Comparison of ENCODE assay signal across 20 cellular contexts in genomic region chr14:97036096-97036852, GRCh38.
"Had no signal": no experiment of that assay in that cellular context is flagged by ENCODE, and none has a peak within 500 bp of the region (broad histone marks: within the 10 kb centered on the region; RNA-seq: fewer than 3 reads in every experiment).

No MANE protein-coding gene starts in this region.

- ATAC-seq: activated CD4-positive, alpha-beta T cell treated with anti-CD3 and anti-CD28 coated beads for 36 hours; T-cell had no signal

- H3K4me3 Mint-ChIP-seq: activated CD4-positive, alpha-beta memory T cell treated with anti-CD3 and anti-CD28 coated beads, Interleukin-2, amount 10 ng/mL, durations not matched to agents 7 days and 5 days; activated CD4-positive, alpha-beta T cell treated with anti-CD3 and anti-CD28 coated beads for 36 hours; activated naive CD8-positive, alpha-beta T cell treated with anti-CD3 and anti-CD28 coated beads, Interleukin-2, amount 10 ng/mL, durations not matched to agents 7 days and 5 days had no signal

- H3K27ac ChIP-seq: adrenal gland, PC-9 had no signal

- H2AFZ ChIP-seq: PC-9 had no signal

- DNase-seq: activated CD4-positive, alpha-beta memory T cell treated with anti-CD3 and anti-CD28 coated beads, Interleukin-2, amount 10 ng/mL, durations not matched to agents 7 days and 5 days; activated CD4-positive, alpha-beta T cell treated with anti-CD3 and anti-CD28 coated beads for 36 hours; activated CD4-positive, alpha-beta T cell treated with anti-CD3 and anti-CD28 coated beads, Interleukin-2, amount 50 U/mL, for 1 hour; activated CD8-positive, alpha-beta memory T cell treated with anti-CD3 and anti-CD28 coated beads, Interleukin-2, amount 50 U/mL, for 4 hours; activated naive CD4-positive, alpha-beta T cell treated with anti-CD3 and anti-CD28 coated beads, Interleukin-2, amount 50 U/mL, for 16 hours; activated naive CD8-positive, alpha-beta T cell treated with anti-CD3 and anti-CD28 coated beads, Interleukin-2, amount 10 ng/mL, durations not matched to agents 7 days and 5 days; activated T-cell treated with anti-CD3 and anti-CD28 coated beads, Interleukin-2, amount 50 U/mL, for 1 hour; adrenal gland; anterior cingulate cortex; cerebellar nuclear complex; KG1; NCI-H1048; NCI-H1417; NCI-H2029; NCI-H510A treated with DMSO at 0.1 percent for 48 hours; PC-9; SHP77 treated with DMSO at 0.1 percent for 48 hours; T-cell; T-helper 2 cell; T1000 had no signal

- H3K4me2 ChIP-seq: PC-9 had no signal

- H3K27ac Mint-ChIP-seq: activated CD4-positive, alpha-beta memory T cell treated with anti-CD3 and anti-CD28 coated beads, Interleukin-2, amount 10 ng/mL, durations not matched to agents 7 days and 5 days; activated CD4-positive, alpha-beta T cell treated with anti-CD3 and anti-CD28 coated beads for 36 hours; activated naive CD8-positive, alpha-beta T cell treated with anti-CD3 and anti-CD28 coated beads, Interleukin-2, amount 10 ng/mL, durations not matched to agents 7 days and 5 days; T-cell had no signal

- H3K36me3 ChIP-seq: adrenal gland had no signal

- H3K9me3 ChIP-seq: adrenal gland had no signal

- H3K4me1 ChIP-seq: adrenal gland had no signal

- H3K4me3 ChIP-seq: adrenal gland, PC-9 had no signal
